Comparison of ENCODE assay signal across 1 cellular context in genomic region chr18:12476955-12477354, GRCh38.
TF ChIP-seq lines count a peak whose summit lies in the region.

No MANE protein-coding gene starts in this region.

TF ChIP-seq in K562, 482 proteins besides CTCF, POLR2A, EP300 and RAD21 (continued from another document and continues in another):
- 0 out of 2 replicates have a peak, but pooled peaks have one; percentile 25 for TF ChIP-seq JUND (IDR thresholded peaks at IDR 0.05; ENCODE audit: borderline replicate concordance, low read depth, low read length)
- TF ChIP-seq JUND (tag; IDR thresholded peaks at IDR 0.05; ENCODE audit: borderline replicate concordance, low read depth, low read length) = peak; percentile 22; the same call in 1 of the 3 replicates
- peak; percentile 26; the same call in 1 of the 2 replicates for TF ChIP-seq CTBP1 (IDR thresholded peaks at IDR 0.05; ENCODE audit: borderline replicate concordance)
- TF ChIP-seq RFX5 (IDR thresholded peaks at IDR 0.05; ENCODE audit: low read depth, low read length) = no peak
- no peak for TF ChIP-seq TCF3 (CRISPR knock-in tag; IDR thresholded peaks at IDR 0.05)
- TF ChIP-seq, protein P1, sequence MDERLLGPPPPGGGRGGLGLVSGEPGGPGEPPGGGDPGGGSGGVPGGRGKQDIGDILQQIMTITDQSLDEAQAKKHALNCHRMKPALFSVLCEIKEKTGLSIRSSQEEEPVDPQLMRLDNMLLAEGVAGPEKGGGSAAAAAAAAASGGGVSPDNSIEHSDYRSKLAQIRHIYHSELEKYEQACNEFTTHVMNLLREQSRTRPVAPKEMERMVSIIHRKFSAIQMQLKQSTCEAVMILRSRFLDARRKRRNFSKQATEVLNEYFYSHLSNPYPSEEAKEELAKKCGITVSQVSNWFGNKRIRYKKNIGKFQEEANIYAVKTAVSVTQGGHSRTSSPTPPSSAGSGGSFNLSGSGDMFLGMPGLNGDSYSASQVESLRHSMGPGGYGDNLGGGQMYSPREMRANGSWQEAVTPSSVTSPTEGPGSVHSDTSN (CRISPR knock-in tag; IDR thresholded peaks at IDR 0.05; ENCODE audit: low read depth) = no peak
- TF ChIP-seq, protein P1 (tag; conservative IDR thresholded peaks at IDR 0.05; ENCODE audit: low read depth) = 0 out of 2 replicates have a peak, but pooled peaks have one; percentile 12
- peak; percentile 82 for TF ChIP-seq CEBPB (tag; IDR thresholded peaks at IDR 0.05)
- no peak for TF ChIP-seq NR2C2 (CRISPR knock-in tag; IDR thresholded peaks at IDR 0.05)
- peak; percentile 31; the same call in 1 of the 2 replicates for TF ChIP-seq NR2C2 (tag; IDR thresholded peaks at IDR 0.05)
- TF ChIP-seq CBX1 (IDR thresholded peaks at IDR 0.05; ENCODE audit: low read depth) = no peak
- no peak for TF ChIP-seq GATA2 (CRISPR knock-in tag; IDR thresholded peaks at IDR 0.05)
- peak; percentile 62; the same call in 1 of the 2 replicates for TF ChIP-seq SMAD4 (CRISPR knock-in tag; conservative IDR thresholded peaks at IDR 0.05)
- no peak for TF ChIP-seq ZNF24 (IDR thresholded peaks at IDR 0.05)
- TF ChIP-seq KAT2B (IDR thresholded peaks at IDR 0.05; ENCODE audit: low read depth, low read length) = no peak
- TF ChIP-seq JUN (IDR thresholded peaks at IDR 0.05; ENCODE audit: borderline replicate concordance, low read depth, low read length) = peak; percentile 39; the same call in 1 of the 2 replicates
- no peak for TF ChIP-seq JUN (CRISPR knock-in tag; IDR thresholded peaks at IDR 0.05; ENCODE audit: borderline replicate concordance)
- TF ChIP-seq BHLHE40 (IDR thresholded peaks at IDR 0.05; ENCODE audit: low read length) = no peak
- no peak for TF ChIP-seq SP2 (IDR thresholded peaks at IDR 0.05; ENCODE audit: extremely low read depth, low read depth, low read length, poor library complexity, severe bottlenecking)
- no peak for TF ChIP-seq PHF21A (IDR thresholded peaks at IDR 0.05; ENCODE audit: borderline replicate concordance, low read depth)
- TF ChIP-seq CREB1 (IDR thresholded peaks at IDR 0.05) = no peak
- no peak for TF ChIP-seq CREB1 (CRISPR knock-in tag; IDR thresholded peaks at IDR 0.05)
- TF ChIP-seq KDM1A (IDR thresholded peaks at IDR 0.05) = peak; percentile 6 to 17; a peak in 1 of 4 replicates
- no peak for TF ChIP-seq BRF1 (IDR thresholded peaks at IDR 0.05; ENCODE audit: borderline replicate concordance, extremely low read depth, insufficient read length)
- TF ChIP-seq NONO (IDR thresholded peaks at IDR 0.05; ENCODE audit: low read depth in 2 of 2, low read length in 1 of 2) = no peak
- TF ChIP-seq SMARCE1 (IDR thresholded peaks at IDR 0.05) = peak; percentile 25; the same call in 1 of the 2 replicates
- TF ChIP-seq GABPB1 (CRISPR knock-in tag; IDR thresholded peaks at IDR 0.05) = no peak
- TF ChIP-seq ZC3H11A (IDR thresholded peaks at IDR 0.05; ENCODE audit: low read depth, low read length) = no peak
- TF ChIP-seq POLR2H (tag; IDR thresholded peaks at IDR 0.05; ENCODE audit: low read depth) = no peak
- TF ChIP-seq, protein P2, sequence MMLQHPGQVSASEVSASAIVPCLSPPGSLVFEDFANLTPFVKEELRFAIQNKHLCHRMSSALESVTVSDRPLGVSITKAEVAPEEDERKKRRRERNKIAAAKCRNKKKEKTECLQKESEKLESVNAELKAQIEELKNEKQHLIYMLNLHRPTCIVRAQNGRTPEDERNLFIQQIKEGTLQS (IDR thresholded peaks at IDR 0.05) = peak; percentile 90
- TF ChIP-seq, protein P2 (CRISPR knock-in tag; conservative IDR thresholded peaks at IDR 0.05) = no peak
- TF ChIP-seq TAL1 (IDR thresholded peaks at IDR 0.05) = no peak
- no peak for TF ChIP-seq BRCA1 (IDR thresholded peaks at IDR 0.05)
- no peak for TF ChIP-seq BRCA1 (CRISPR knock-in tag; IDR thresholded peaks at IDR 0.05)
- TF ChIP-seq FOXJ2 (tag; IDR thresholded peaks at IDR 0.05) = no peak
- no peak for TF ChIP-seq CBX5 (IDR thresholded peaks at IDR 0.05; ENCODE audit: borderline replicate concordance, low read depth)
- TF ChIP-seq THRB (CRISPR knock-in tag; conservative IDR thresholded peaks at IDR 0.05) = no peak
- peak; percentile 27; the same call in 1 of the 2 replicates for TF ChIP-seq CXXC5 (CRISPR knock-in tag; IDR thresholded peaks at IDR 0.05)
- TF ChIP-seq SPI1 (IDR thresholded peaks at IDR 0.05; ENCODE audit: borderline replicate concordance, low read depth, low read length) = no peak
- TF ChIP-seq, protein P3, sequence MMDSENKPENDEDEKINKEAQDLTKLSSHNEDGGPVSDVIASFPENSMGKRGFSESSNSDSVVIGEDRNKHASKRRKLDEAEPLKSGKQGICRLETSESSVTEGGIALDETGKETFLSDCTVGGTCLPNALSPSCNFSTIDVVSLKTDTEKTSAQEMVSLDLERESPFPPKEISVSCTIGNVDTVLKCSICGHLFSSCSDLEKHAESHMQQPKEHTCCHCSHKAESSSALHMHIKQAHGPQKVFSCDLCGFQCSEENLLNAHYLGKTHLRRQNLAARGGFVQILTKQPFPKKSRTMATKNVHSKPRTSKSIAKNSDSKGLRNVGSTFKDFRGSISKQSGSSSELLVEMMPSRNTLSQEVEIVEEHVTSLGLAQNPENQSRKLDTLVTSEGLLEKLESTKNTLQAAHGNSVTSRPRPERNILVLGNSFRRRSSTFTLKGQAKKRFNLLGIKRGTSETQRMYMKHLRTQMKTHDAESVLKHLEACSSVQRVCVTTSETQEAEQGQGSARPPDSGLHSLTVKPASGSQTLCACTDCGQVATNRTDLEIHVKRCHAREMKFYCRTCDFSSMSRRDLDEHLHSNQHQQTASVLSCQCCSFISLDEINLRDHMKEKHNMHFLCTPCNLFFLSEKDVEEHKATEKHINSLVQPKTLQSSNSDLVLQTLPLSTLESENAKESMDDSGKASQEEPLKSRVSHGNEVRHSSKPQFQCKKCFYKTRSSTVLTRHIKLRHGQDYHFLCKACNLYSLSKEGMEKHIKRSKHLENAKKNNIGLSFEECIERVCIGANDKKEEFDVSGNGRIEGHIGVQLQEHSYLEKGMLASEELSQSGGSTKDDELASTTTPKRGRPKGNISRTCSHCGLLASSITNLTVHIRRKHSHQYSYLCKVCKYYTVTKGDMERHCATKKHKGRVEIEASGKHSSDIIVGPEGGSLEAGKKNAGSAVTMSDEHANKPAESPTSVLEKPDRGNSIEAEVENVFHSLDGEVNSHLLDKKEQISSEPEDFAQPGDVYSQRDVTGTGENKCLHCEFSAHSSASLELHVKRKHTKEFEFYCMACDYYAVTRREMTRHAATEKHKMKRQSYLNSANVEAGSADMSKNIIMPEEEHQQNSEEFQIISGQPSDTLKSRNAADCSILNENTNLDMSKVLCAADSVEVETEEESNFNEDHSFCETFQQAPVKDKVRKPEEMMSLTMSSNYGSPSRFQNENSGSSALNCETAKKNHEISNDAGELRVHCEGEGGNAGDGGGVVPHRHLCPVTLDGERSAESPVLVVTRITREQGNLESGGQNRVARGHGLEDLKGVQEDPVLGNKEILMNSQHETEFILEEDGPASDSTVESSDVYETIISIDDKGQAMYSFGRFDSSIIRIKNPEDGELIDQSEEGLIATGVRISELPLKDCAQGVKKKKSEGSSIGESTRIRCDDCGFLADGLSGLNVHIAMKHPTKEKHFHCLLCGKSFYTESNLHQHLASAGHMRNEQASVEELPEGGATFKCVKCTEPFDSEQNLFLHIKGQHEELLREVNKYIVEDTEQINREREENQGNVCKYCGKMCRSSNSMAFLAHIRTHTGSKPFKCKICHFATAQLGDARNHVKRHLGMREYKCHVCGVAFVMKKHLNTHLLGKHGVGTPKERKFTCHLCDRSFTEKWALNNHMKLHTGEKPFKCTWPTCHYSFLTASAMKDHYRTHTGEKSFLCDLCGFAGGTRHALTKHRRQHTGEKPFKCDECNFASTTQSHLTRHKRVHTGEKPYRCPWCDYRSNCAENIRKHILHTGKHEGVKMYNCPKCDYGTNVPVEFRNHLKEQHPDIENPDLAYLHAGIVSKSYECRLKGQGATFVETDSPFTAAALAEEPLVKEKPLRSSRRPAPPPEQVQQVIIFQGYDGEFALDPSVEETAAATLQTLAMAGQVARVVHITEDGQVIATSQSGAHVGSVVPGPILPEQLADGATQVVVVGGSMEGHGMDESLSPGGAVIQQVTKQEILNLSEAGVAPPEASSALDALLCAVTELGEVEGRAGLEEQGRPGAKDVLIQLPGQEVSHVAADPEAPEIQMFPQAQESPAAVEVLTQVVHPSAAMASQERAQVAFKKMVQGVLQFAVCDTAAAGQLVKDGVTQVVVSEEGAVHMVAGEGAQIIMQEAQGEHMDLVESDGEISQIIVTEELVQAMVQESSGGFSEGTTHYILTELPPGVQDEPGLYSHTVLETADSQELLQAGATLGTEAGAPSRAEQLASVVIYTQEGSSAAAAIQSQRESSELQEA (IDR thresholded peaks at IDR 0.05; ENCODE audit: low read depth) = no peak
- no peak for TF ChIP-seq CCNT2 (IDR thresholded peaks at IDR 0.05; ENCODE audit: borderline replicate concordance, extremely low read depth, insufficient read length, low read depth, low read length)
- TF ChIP-seq SMARCB1 (IDR thresholded peaks at IDR 0.05; ENCODE audit: insufficient read length, low read depth) = no peak
- TF ChIP-seq, protein P4, sequence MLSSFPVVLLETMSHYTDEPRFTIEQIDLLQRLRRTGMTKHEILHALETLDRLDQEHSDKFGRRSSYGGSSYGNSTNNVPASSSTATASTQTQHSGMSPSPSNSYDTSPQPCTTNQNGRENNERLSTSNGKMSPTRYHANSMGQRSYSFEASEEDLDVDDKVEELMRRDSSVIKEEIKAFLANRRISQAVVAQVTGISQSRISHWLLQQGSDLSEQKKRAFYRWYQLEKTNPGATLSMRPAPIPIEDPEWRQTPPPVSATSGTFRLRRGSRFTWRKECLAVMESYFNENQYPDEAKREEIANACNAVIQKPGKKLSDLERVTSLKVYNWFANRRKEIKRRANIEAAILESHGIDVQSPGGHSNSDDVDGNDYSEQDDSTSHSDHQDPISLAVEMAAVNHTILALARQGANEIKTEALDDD (IDR thresholded peaks at IDR 0.05) = peak; percentile 79
- no peak for TF ChIP-seq CHD4 (IDR thresholded peaks at IDR 0.05; ENCODE audit: insufficient read depth, insufficient replicate concordance, low read depth, low read length, poor library complexity, severe bottlenecking)
- TF ChIP-seq MBD1 (CRISPR knock-in tag; IDR thresholded peaks at IDR 0.05) = no peak
- no peak for TF ChIP-seq NFE2L1 (tag; IDR thresholded peaks at IDR 0.05; ENCODE audit: borderline replicate concordance, low read depth)
- no peak for TF ChIP-seq SMC3 (conservative IDR thresholded peaks at IDR 0.05; ENCODE audit: insufficient read depth, low read depth, low read length)
- TF ChIP-seq ARID1B (IDR thresholded peaks at IDR 0.05) = peak; percentile 47; the same call in 1 of the 2 replicates
